In genomic region chr3:184172681-184173373, GRCh38 we compare ENCODE assay signal across 17 cellular contexts. TPM values are rescaled to one million over a fixed set of nuclear protein-coding genes. Genes with fewer than 3 reads are reported as not detected.
DNase-seq lines count a peak whose midpoint lies in the region; ATAC-seq, FAIRE-seq and TF ChIP-seq lines count a peak whose summit lies in the region.
"Had no signal": no experiment of that assay in that cellular context is flagged by ENCODE, and none has a peak within 500 bp of the region (broad histone marks: within the 10 kb centered on the region; RNA-seq: fewer than 3 reads in every experiment).

No MANE protein-coding gene starts in this region.

- peak overlapping the region; percentile 92 for H3K27ac ChIP-seq in GM23248
- H3K27ac ChIP-seq: vagina had no signal

- no peaks in the 10 kb centered on the region for H3K9me3 ChIP-seq in GM23248 (ENCODE audit: low read depth)
- H3K9me3 ChIP-seq: BE2C, Peyer's patch, vagina had no signal

- FAIRE-seq in bronchial epithelial cell (lab: Jason Lieb, UNC): no peak
- FAIRE-seq: islet of Langerhans had no signal

- TF ChIP-seq CTCF in bronchial epithelial cell (IDR thresholded peaks at IDR 0.05; ENCODE audit: insufficient read depth, low read length, severe bottlenecking): no peak

- WGBS in GM23248 (ENCODE audit: low coverage in 1 of 2, low lambda C conversion rate in 2 of 2, missing lambda C conversion rate in 2 of 2), 2 experiments: 23 to 25% methylated on average over 5 of the region's 5 CpGs

- peak; percentile 40 for DNase-seq in A172 (ENCODE audit: low spot score)
- DNase-seq in GM23248: peak; percentile 98
- DNase-seq in bronchial epithelial cell (ENCODE audit: low read depth): peak; percentile 62
- peak; percentile 15 to 71 for DNase-seq in lung microvascular endothelial cell (ENCODE audit: low read depth in 2 of 2)
- DNase-seq in activated T-cell treated with anti-CD3 and anti-CD28 coated beads, Interleukin-2, amount 50 U/mL, for 48 hours: no peak
- DNase-seq in stimulated activated CD4-positive, alpha-beta T cell treated with anti-CD3 and anti-CD28 coated beads, Interleukin-2, amount 100 ng/mL, for 48 hours: no peak
- no peak for DNase-seq in anterior cingulate cortex (lab: John Stamatoyannopoulos, UW)
- DNase-seq: activated CD8-positive, alpha-beta memory T cell treated with anti-CD3 and anti-CD28 coated beads, Interleukin-2, amount 50 U/mL, for 4 hours; activated naive CD8-positive, alpha-beta T cell treated with anti-CD3 and anti-CD28 coated beads, Interleukin-2, amount 50 U/mL, for 24 hours; BE2C; naive thymus-derived CD8-positive, alpha-beta T cell; NCI-H345; Peyer's patch; stimulated activated CD8-positive, alpha-beta memory T cell treated with anti-CD3 and anti-CD28 coated beads, Interleukin-4, amount 100 ng/mL, for 48 hours had no signal

- no peak for ATAC-seq in HG03520 (IDR thresholded peaks at IDR 0.05; ENCODE audit: unreplicated experiment)
- ATAC-seq: activated naive CD8-positive, alpha-beta T cell treated with anti-CD3 and anti-CD28 coated beads, Interleukin-2, amount 50 U/mL, for 24 hours; naive thymus-derived CD8-positive, alpha-beta T cell had no signal

- H3K27me3 ChIP-seq in GM23248 (replicated peaks; ENCODE audit: insufficient read depth): no peaks in the 10 kb centered on the region
- H3K27me3 ChIP-seq in bronchial epithelial cell (ENCODE audit: control insufficient read depth, insufficient read depth, low read length): no peaks in the 10 kb centered on the region
- H3K27me3 ChIP-seq: BE2C, Peyer's patch, vagina had no signal

- peak overlapping the region; percentile 58 for H3K4me2 ChIP-seq in GM23248 (ENCODE audit: unreplicated experiment)

- H2AFZ ChIP-seq in GM23248: no peak overlapping the region

- peaks cover 60% of the 10 kb centered on the region for H3K4me1 ChIP-seq in GM23248 (ENCODE audit: insufficient read depth)

- in situ Hi-C loops in GM23248 (cut with MboI): no loop called here

- no peaks in the 10 kb centered on the region for H3K9me2 ChIP-seq in GM23248 (ENCODE audit: insufficient read depth)

- H3K9ac ChIP-seq in GM23248: peak overlapping the region; percentile 70

- H3K4me3 ChIP-seq in GM23248: peak overlapping the region; percentile 27; the same call in 1 of the 2 replicates
- no peak overlapping the region for H3K4me3 ChIP-seq in bronchial epithelial cell (ENCODE audit: low read depth, low read length)
- H3K4me3 ChIP-seq: Peyer's patch, vagina had no signal

- H3F3A ChIP-seq in GM23248 (ENCODE audit: insufficient read depth): peaks cover 70% of the 10 kb centered on the region

- H4K20me1 ChIP-seq in GM23248 (ENCODE audit: insufficient read depth): no peaks in the 10 kb centered on the region

- H3K36me3 ChIP-seq in GM23248 (ENCODE audit: low read depth) (peaks cover 16% of the 10 kb centered on the region), bronchial epithelial cell (ENCODE audit: control insufficient read depth, insufficient read depth, low read length) (peaks cover 15% of the 10 kb centered on the region)

- H3K79me2 ChIP-seq in GM23248 (ENCODE audit: insufficient read depth): peaks cover 67% of the 10 kb centered on the region

RNA-seq across cellular contexts. Expression of gene AP2M1, which starts 1.8 kb away (rescaled TPM):
- total RNA-seq in A172 (2014; rRNA removed; shearing (Covaris generic)): 717 and 879 TPM in 2 replicates
- 889 and 951 TPM in 2 replicates for total RNA-seq in GM23248 (2014; rRNA removed; shearing (Covaris generic))
- 1,073 and 1,100 TPM in 2 replicates for polyA plus RNA-seq in GM23248 (2016; fragmentation: Nextera tagmentation; extraction: Ambion mirVana)
- total RNA-seq in bronchial epithelial cell (262 and 275 TPM in 2 replicates), lung microvascular endothelial cell (442 and 454 TPM in 2 replicates)

RNA-seq across cellular contexts. Expression of gene ABCF3, which starts 13.2 kb away (rescaled TPM):
- 32.3 and 46.9 TPM in 2 replicates for total RNA-seq in A172 (2014; rRNA removed; shearing (Covaris generic))
- 47.8 and 56.5 TPM in 2 replicates for total RNA-seq in GM23248 (2014; rRNA removed; shearing (Covaris generic))
- 58.6 and 59.1 TPM in 2 replicates for polyA plus RNA-seq in GM23248 (2016; fragmentation: Nextera tagmentation; extraction: Ambion mirVana)
- total RNA-seq in bronchial epithelial cell (40.0 and 54.2 TPM in 2 replicates), lung microvascular endothelial cell (42.7 and 57.5 TPM in 2 replicates)

RNA-seq across cellular contexts. Expression of gene DVL3, which starts 17.6 kb away (rescaled TPM):
- 36.2 and 38.3 TPM in 2 replicates for total RNA-seq in A172 (2014; rRNA removed; shearing (Covaris generic))
- 66.9 and 76.4 TPM in 2 replicates for total RNA-seq in GM23248 (2014; rRNA removed; shearing (Covaris generic))
- 31.1 and 42.7 TPM in 2 replicates for polyA plus RNA-seq in GM23248 (2016; fragmentation: Nextera tagmentation; extraction: Ambion mirVana)
- total RNA-seq in bronchial epithelial cell (22.6 and 30.2 TPM in 2 replicates), lung microvascular endothelial cell (15.0 and 19.8 TPM in 2 replicates)

RNA-seq across cellular contexts. Expression of gene EIF2B5, which starts 37.7 kb away (rescaled TPM):
- 37.4 and 42.6 TPM in 2 replicates for total RNA-seq in A172 (2014; rRNA removed; shearing (Covaris generic))
- 27.8 and 55.5 TPM in 2 replicates for total RNA-seq in GM23248 (2014; rRNA removed; shearing (Covaris generic))
- polyA plus RNA-seq in GM23248 (2016; fragmentation: Nextera tagmentation; extraction: Ambion mirVana): 28.3 and 31.2 TPM in 2 replicates
- 42.1 and 46.1 TPM in 2 replicates for total RNA-seq in bronchial epithelial cell
- 25.9 and 34.3 TPM in 2 replicates for total RNA-seq in lung microvascular endothelial cell

RNA-seq across cellular contexts. Expression of gene VWA5B2, which starts 56.6 kb away (rescaled TPM):
- 0.36 and 0.72 TPM in 2 replicates for total RNA-seq in A172 (2014; rRNA removed; shearing (Covaris generic))
- total RNA-seq in GM23248 (2014; rRNA removed; shearing (Covaris generic)): not detected in 2 replicates
- not detected in 2 replicates for polyA plus RNA-seq in GM23248 (2016; fragmentation: Nextera tagmentation; extraction: Ambion mirVana)
- total RNA-seq in bronchial epithelial cell (not detected in 2 replicates), lung microvascular endothelial cell (under 0.01 TPM in 1 of 2 replicates, not detected in the other)

Comparison
In these comparisons a context has a peak if more than half of its experiments do, and no peak if none do; other contexts are left out.
1. DNase-seq: peak in A172 (single experiment), GM23248 (single experiment), bronchial epithelial cell (single experiment) and lung microvascular endothelial cell (2 of 2); none in activated T-cell treated with anti-CD3 and anti-CD28 coated beads, Interleukin-2, amount 50 U/mL, for 48 hours (0 of 2), stimulated activated CD4-positive, alpha-beta T cell treated with anti-CD3 and anti-CD28 coated beads, Interleukin-2, amount 100 ng/mL, for 48 hours (0 of 2) and anterior cingulate cortex (0 of 58).